Comparison of ENCODE assay signal across 16 cellular contexts in the genomic region with DNA sequence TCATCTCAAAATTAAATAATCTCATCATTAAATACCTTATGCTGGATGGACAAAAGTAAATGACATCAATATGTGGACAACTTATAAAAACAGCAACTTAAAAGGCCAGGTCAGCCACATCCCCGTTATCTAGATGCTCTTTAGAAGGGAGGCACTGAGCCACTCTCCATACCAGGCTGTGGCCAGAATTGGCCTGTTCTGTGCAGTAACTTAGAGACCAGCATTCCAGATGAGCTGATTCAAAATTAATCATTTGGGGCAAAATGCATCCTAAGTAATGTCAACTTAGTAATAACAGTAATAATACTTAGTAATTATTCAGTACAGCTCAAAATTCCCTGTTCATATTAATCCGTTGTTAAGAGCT.
"Had no signal": no experiment of that assay in that cellular context is flagged by ENCODE, and none has a peak within 500 bp of the region (broad histone marks: within the 10 kb centered on the region; RNA-seq: fewer than 3 reads in every experiment).

No MANE protein-coding gene starts in this region.

- H2AFZ ChIP-seq: parathyroid adenoma had no signal

- H3K27ac ChIP-seq: parathyroid adenoma had no signal

- ATAC-seq: activated naive CD4-positive, alpha-beta T cell treated with anti-CD3 and anti-CD28 coated beads, Interleukin-2, amount 50 U/mL, for 72 hours; activated T-cell treated with anti-CD3 and anti-CD28 coated beads, Interleukin-2, amount 50 U/mL, for 72 hours; stimulated activated naive B cell treated with anti-CD40 and anti-IgM and Interleukin-4, amounts not matched to agents 10 μg/mL and 1 μg/mL and 100 μg/mL, for 72 hours had no signal

- H3K9me3 Mint-ChIP-seq: activated naive CD4-positive, alpha-beta T cell treated with anti-CD3 and anti-CD28 coated beads, Interleukin-2, amount 50 U/mL, for 72 hours; activated T-cell treated with anti-CD3 and anti-CD28 coated beads, Interleukin-2, amount 50 U/mL, for 72 hours; endodermal cell; naive B cell; stimulated activated naive B cell treated with anti-CD40 and anti-IgM and Interleukin-4, amounts not matched to agents 10 μg/mL and 1 μg/mL and 100 μg/mL, for 72 hours had no signal

- H3K4me1 Mint-ChIP-seq: endodermal cell had no signal

- H3K27me3 ChIP-seq: tibial nerve had no signal

- H3K9ac ChIP-seq: parathyroid adenoma had no signal

- DNase-seq: activated CD4-positive, alpha-beta T cell treated with anti-CD3 and anti-CD28 coated beads, Interleukin-2, amount 10 ng/mL, durations not matched to agents 24 days and 14 days; activated CD4-positive, CD25-positive, alpha-beta regulatory T cell; activated CD8-positive, alpha-beta memory T cell treated with anti-CD3 and anti-CD28 coated beads, Interleukin-2, amount 50 U/mL, for 48 hours; activated gamma-delta T cell; activated T-cell treated with anti-CD3 and anti-CD28 coated beads, Interleukin-2, amount 50 U/mL, for 72 hours; amygdala; endodermal cell; islet precursor cell; naive B cell; stimulated activated CD4-positive, alpha-beta T cell treated with anti-CD3 and anti-CD28 coated beads, Interleukin-15, amount 100 ng/mL, for 24 hours; stimulated activated CD4-positive, alpha-beta T cell treated with anti-CD3 and anti-CD28 coated beads, Interleukin-4, amount 100 ng/mL, for 1 hour; stimulated activated naive B cell treated with anti-CD40 and anti-IgM and Interleukin-4, amounts not matched to agents 10 μg/mL and 1 μg/mL and 100 μg/mL, for 72 hours; substantia nigra had no signal

- H3K9me3 ChIP-seq: tibial nerve had no signal

- H3K27ac Mint-ChIP-seq: activated CD4-positive, alpha-beta T cell treated with anti-CD3 and anti-CD28 coated beads, Interleukin-2, amount 10 ng/mL, durations not matched to agents 24 days and 14 days; activated naive CD4-positive, alpha-beta T cell treated with anti-CD3 and anti-CD28 coated beads, Interleukin-2, amount 50 U/mL, for 72 hours; activated T-cell treated with anti-CD3 and anti-CD28 coated beads, Interleukin-2, amount 50 U/mL, for 72 hours; endodermal cell; naive B cell; stimulated activated naive B cell treated with anti-CD40 and anti-IgM and Interleukin-4, amounts not matched to agents 10 μg/mL and 1 μg/mL and 100 μg/mL, for 72 hours had no signal

- H3K36me3 Mint-ChIP-seq: naive B cell; stimulated activated naive B cell treated with anti-CD40 and anti-IgM and Interleukin-4, amounts not matched to agents 10 μg/mL and 1 μg/mL and 100 μg/mL, for 72 hours had no signal

- H3K36me3 ChIP-seq: tibial nerve had no signal

- H3K79me2 ChIP-seq: parathyroid adenoma had no signal

- H3K4me3 ChIP-seq: tibial nerve had no signal

- H3K4me3 Mint-ChIP-seq: activated CD4-positive, alpha-beta T cell treated with anti-CD3 and anti-CD28 coated beads, Interleukin-2, amount 10 ng/mL, durations not matched to agents 24 days and 14 days; activated T-cell treated with anti-CD3 and anti-CD28 coated beads, Interleukin-2, amount 50 U/mL, for 72 hours; endodermal cell; naive B cell; stimulated activated naive B cell treated with anti-CD40 and anti-IgM and Interleukin-4, amounts not matched to agents 10 μg/mL and 1 μg/mL and 100 μg/mL, for 72 hours had no signal
